27 cellular contexts compared by ENCODE assay signal in genomic region chr12:42792265-42792664, GRCh38.
A peak's percentile ranks its signal among the peaks of the same experiment; 100 is the strongest.
DNase-seq lines count a peak whose midpoint lies in the region; ATAC-seq and TF ChIP-seq lines count a peak whose summit lies in the region.
"Had no signal": no experiment of that assay in that cellular context is flagged by ENCODE, and none has a peak within 500 bp of the region (broad histone marks: within the 10 kb centered on the region; RNA-seq: fewer than 3 reads in every experiment).

No MANE protein-coding gene starts in this region.

- H3K4me3 ChIP-seq in HFF-Myc (replicated peaks; ENCODE audit: low read depth, low read length) (no peak overlapping the region), astrocyte of the cerebellum (ENCODE audit: low read depth, low read length) (no peak overlapping the region), kidney epithelial cell (ENCODE audit: low read depth, low read length) (no peak overlapping the region)
- H3K4me3 ChIP-seq: esophagus squamous epithelium, gastroesophageal sphincter, GM23338, hepatocyte, lung had no signal

- no peak overlapping the region for H3K27ac Mint-ChIP-seq in activated CD8-positive, alpha-beta T cell treated with anti-CD3 and anti-CD28 coated beads, Interleukin-2, amount 10 ng/mL, durations not matched to agents 7 days and 5 days
- H3K27ac Mint-ChIP-seq: CD14-positive monocyte; GM23338; naive thymus-derived CD8-positive, alpha-beta T cell; T-helper 17 cell; type B pancreatic cell had no signal

- H3K9me3 Mint-ChIP-seq in activated CD8-positive, alpha-beta T cell treated with anti-CD3 and anti-CD28 coated beads, Interleukin-2, amount 10 ng/mL, durations not matched to agents 7 days and 5 days (ENCODE audit: insufficient read depth): no peaks in the 10 kb centered on the region
- H3K9me3 Mint-ChIP-seq: GM23338, type B pancreatic cell had no signal

- TF ChIP-seq CTCF in HFF-Myc (IDR thresholded peaks at IDR 0.05; ENCODE audit: low read depth, low read length, missing control alignments): peak; percentile 7
- peak; percentile 27 for TF ChIP-seq CTCF in astrocyte of the cerebellum (IDR thresholded peaks at IDR 0.05; ENCODE audit: low read depth, low read length, missing control alignments)
- peak; percentile 8 for TF ChIP-seq CTCF in kidney epithelial cell (IDR thresholded peaks at IDR 0.05; ENCODE audit: insufficient read depth, low read length, poor library complexity, severe bottlenecking)

- in situ Hi-C loops in ACHN (cut with HindIII; ENCODE audit: low pct_ligation_motif_present, low pct_unique_long_range_greater_than_20kb, low sequenced_read_pairs) (loop anchor here (25.0 kb wide), 1 partner anchor 495 kb away; no protein-coding TSS in a partner anchor), astrocyte of the cerebellum (cut with HindIII; ENCODE audit: low sequenced_read_pairs) (no loop called here)

- no peaks in the 10 kb centered on the region for H3K36me3 ChIP-seq in kidney epithelial cell (ENCODE audit: control insufficient read depth, insufficient read depth, low read length)
- H3K36me3 ChIP-seq: esophagus squamous epithelium, gastroesophageal sphincter had no signal

- no peaks in the 10 kb centered on the region for H3K4me1 Mint-ChIP-seq in activated CD8-positive, alpha-beta T cell treated with anti-CD3 and anti-CD28 coated beads, Interleukin-2, amount 10 ng/mL, durations not matched to agents 7 days and 5 days (ENCODE audit: low read depth)
- H3K4me1 Mint-ChIP-seq: CD14-positive monocyte; naive thymus-derived CD8-positive, alpha-beta T cell had no signal

- no peaks in the 10 kb centered on the region for H3K36me3 Mint-ChIP-seq in activated CD8-positive, alpha-beta T cell treated with anti-CD3 and anti-CD28 coated beads, Interleukin-2, amount 10 ng/mL, durations not matched to agents 7 days and 5 days (ENCODE audit: low read depth)
- H3K36me3 Mint-ChIP-seq: CD14-positive monocyte; naive thymus-derived CD8-positive, alpha-beta T cell; type B pancreatic cell had no signal

- no peaks in the 10 kb centered on the region for H3K27me3 ChIP-seq in kidney epithelial cell (ENCODE audit: control insufficient read depth, insufficient read depth, low read length)
- H3K27me3 ChIP-seq: esophagus squamous epithelium, gastroesophageal sphincter, hepatocyte had no signal

- no peaks in the 10 kb centered on the region for H3K27me3 Mint-ChIP-seq in activated CD8-positive, alpha-beta T cell treated with anti-CD3 and anti-CD28 coated beads, Interleukin-2, amount 10 ng/mL, durations not matched to agents 7 days and 5 days (ENCODE audit: low read depth)

- ATAC-seq in HG03432 (IDR thresholded peaks at IDR 0.05; ENCODE audit: unreplicated experiment): no peak
- no peak for ATAC-seq in activated CD8-positive, alpha-beta T cell treated with anti-CD3 and anti-CD28 coated beads, Interleukin-2, amount 10 ng/mL, durations not matched to agents 7 days and 5 days
- ATAC-seq in HG02970 (IDR thresholded peaks at IDR 0.05; ENCODE audit: low FRiP score, unreplicated experiment): no peak
- ATAC-seq: gastroesophageal sphincter; GM23338; naive thymus-derived CD8-positive, alpha-beta T cell; T-helper 17 cell had no signal

- no peak overlapping the region for H3K4me3 Mint-ChIP-seq in activated CD8-positive, alpha-beta T cell treated with anti-CD3 and anti-CD28 coated beads, Interleukin-2, amount 10 ng/mL, durations not matched to agents 7 days and 5 days
- H3K4me3 Mint-ChIP-seq: CD14-positive monocyte; GM23338; naive thymus-derived CD8-positive, alpha-beta T cell; T-helper 17 cell; type B pancreatic cell had no signal

- POLR2A ChIA-PET in activated CD8-positive, alpha-beta T cell treated with anti-CD3 and anti-CD28 coated beads, Interleukin-2, amount 10 ng/mL, durations not matched to agents 7 days and 5 days (lab: Charles Lee): no interaction called here

- CTCF ChIA-PET in activated CD8-positive, alpha-beta T cell treated with anti-CD3 and anti-CD28 coated beads, Interleukin-2, amount 10 ng/mL, durations not matched to agents 7 days and 5 days (lab: Charles Lee): no interaction called here

- DNase-seq in ACHN: peak; percentile 32
- DNase-seq in HFF-Myc (ENCODE audit: extremely low read depth, low read depth): no peak
- DNase-seq in astrocyte of the cerebellum (ENCODE audit: low read depth): no peak
- no peak for DNase-seq in kidney epithelial cell (ENCODE audit: low read depth)
- no peak for DNase-seq in SIG-M5 (lab: John Stamatoyannopoulos, UW)
- no peak for DNase-seq in activated CD8-positive, alpha-beta T cell treated with anti-CD3 and anti-CD28 coated beads, Interleukin-2, amount 10 ng/mL, durations not matched to agents 7 days and 5 days
- DNase-seq: activated CD4-positive, alpha-beta T cell treated with anti-CD3 and anti-CD28 coated beads, Interleukin-2, amount 50 U/mL, for 48 hours; activated CD4-positive, CD25-positive, alpha-beta regulatory T cell treated with anti-CD3 and anti-CD28 coated beads, Interleukin-2, amount 50 U/mL, for 72 hours; activated CD8-positive, alpha-beta memory T cell treated with anti-CD3 and anti-CD28 coated beads, Interleukin-2, amount 50 U/mL, for 4 hours; activated naive CD4-positive, alpha-beta T cell treated with Interleukin-2 at 50 U/mL for 16 hours; esophagus squamous epithelium; Karpas-422; naive thymus-derived CD8-positive, alpha-beta T cell; NCI-H1417 treated with DMSO at 0.1 percent for 48 hours; NCI-H2081 treated with DMSO at 0.1 percent for 48 hours; NCI-H226; NCI-H526 treated with DMSO at 0.1 percent for 48 hours; stimulated activated naive CD4-positive, alpha-beta T cell; T-helper 17 cell had no signal
